Comparison of ENCODE assay signal across 9 cellular contexts in genomic region chr6:33696538-33697518, GRCh38. TPM values are rescaled to one million over a fixed set of nuclear protein-coding genes. Genes with fewer than 3 reads are reported as not detected.
DNase-seq lines count a peak whose midpoint lies in the region; ATAC-seq and TF ChIP-seq lines count a peak whose summit lies in the region.
"Had no signal": no experiment of that assay in that cellular context is flagged by ENCODE, and none has a peak within 500 bp of the region (broad histone marks: within the 10 kb centered on the region; RNA-seq: fewer than 3 reads in every experiment).

No MANE protein-coding gene starts in this region.

- DNase-seq in activated CD8-positive, alpha-beta memory T cell treated with anti-CD3 and anti-CD28 coated beads, Interleukin-2, amount 10 ng/mL, durations not matched to agents 7 days and 5 days, result peak; percentile 67
- DNase-seq in activated CD8-positive, alpha-beta memory T cell treated with anti-CD3 and anti-CD28 coated beads, Interleukin-2, amount 50 U/mL, for 48 hours, result no peak
- DNase-seq in central memory CD8-positive, alpha-beta T cell (ENCODE audit: low spot score in 2 of 2), result no peak
- DNase-seq in memory B cell (ENCODE audit: low spot score in 2 of 2) (peak; percentile 44 to 59), NCI-H1048 (lab: John Stamatoyannopoulos, UW) (no peak), NCI-H524 treated with DMSO at 0.1 percent for 48 hours (lab: John Stamatoyannopoulos, UW) (no peak)
- no peak for DNase-seq in stimulated activated CD4-positive, alpha-beta T cell treated with anti-CD3 and anti-CD28 coated beads, Interleukin-2, amount 100 ng/mL, for 48 hours
- DNase-seq: DND-41 had no signal

- peak overlapping the region; percentile 39; the same call in 1 of the 2 replicates for H3K4me2 ChIP-seq in OCI-LY1 (ENCODE audit: low read length)

- peaks cover 73% of the 10 kb centered on the region for H3K4me1 Mint-ChIP-seq in activated CD8-positive, alpha-beta memory T cell treated with anti-CD3 and anti-CD28 coated beads, Interleukin-2, amount 10 ng/mL, durations not matched to agents 7 days and 5 days
- H3K4me1 Mint-ChIP-seq in central memory CD8-positive, alpha-beta T cell, result peaks cover 12% of the 10 kb centered on the region
- H3K4me1 Mint-ChIP-seq in memory B cell, result peaks cover 46% of the 10 kb centered on the region

- H3K27ac ChIP-seq in OCI-LY1 (ENCODE audit: low read depth, low read length, poor library complexity, severe bottlenecking), result peak overlapping the region; percentile 80

- H3K9me2 ChIP-seq in OCI-LY1 (ENCODE audit: low read depth, low read length), result no peaks in the 10 kb centered on the region

- no peaks in the 10 kb centered on the region for H3K27me3 ChIP-seq in OCI-LY1 (ENCODE audit: insufficient read depth, low read length)

- H3K79me2 ChIP-seq in OCI-LY1 (ENCODE audit: insufficient read depth, low read length), result no peaks in the 10 kb centered on the region

- no peaks in the 10 kb centered on the region for H4K20me1 ChIP-seq in OCI-LY1 (ENCODE audit: insufficient read depth, low read length)

- H3K4me3 ChIP-seq in OCI-LY1 (ENCODE audit: low read depth, low read length, poor library complexity, severe bottlenecking), result no peak overlapping the region

- peak; percentile 20 for ATAC-seq in activated CD8-positive, alpha-beta memory T cell treated with anti-CD3 and anti-CD28 coated beads, Interleukin-2, amount 10 ng/mL, durations not matched to agents 7 days and 5 days
- ATAC-seq in central memory CD8-positive, alpha-beta T cell (replicated peaks; ENCODE audit: extremely low read depth, poor library complexity, severe bottlenecking), result peak; percentile 16
- peak; percentile 62 for ATAC-seq in memory B cell (ENCODE audit: low read depth)

- H3K9me3 Mint-ChIP-seq in activated CD8-positive, alpha-beta memory T cell treated with anti-CD3 and anti-CD28 coated beads, Interleukin-2, amount 10 ng/mL, durations not matched to agents 7 days and 5 days (ENCODE audit: low read depth), result no peaks in the 10 kb centered on the region
- H3K9me3 Mint-ChIP-seq in central memory CD8-positive, alpha-beta T cell, result no peaks in the 10 kb centered on the region
- H3K9me3 Mint-ChIP-seq in memory B cell, result no peaks in the 10 kb centered on the region

- peaks cover 3% of the 10 kb centered on the region; the same call in 1 of the 2 replicates for H3F3A ChIP-seq in OCI-LY1 (ENCODE audit: insufficient read depth, low read length)

- H3K9ac ChIP-seq in OCI-LY1 (ENCODE audit: low read length), result peak overlapping the region; percentile 29; the same call in 1 of the 2 replicates

- H3K27ac Mint-ChIP-seq in activated CD8-positive, alpha-beta memory T cell treated with anti-CD3 and anti-CD28 coated beads, Interleukin-2, amount 10 ng/mL, durations not matched to agents 7 days and 5 days, result peak overlapping the region; percentile 84
- H3K27ac Mint-ChIP-seq in central memory CD8-positive, alpha-beta T cell (ENCODE audit: low read depth), result peak overlapping the region; percentile 59
- peak overlapping the region; percentile 89 for H3K27ac Mint-ChIP-seq in memory B cell

- H3K4me3 Mint-ChIP-seq in activated CD8-positive, alpha-beta memory T cell treated with anti-CD3 and anti-CD28 coated beads, Interleukin-2, amount 10 ng/mL, durations not matched to agents 7 days and 5 days, result no peak overlapping the region
- peak overlapping the region; percentile 9 for H3K4me3 Mint-ChIP-seq in central memory CD8-positive, alpha-beta T cell
- peak overlapping the region; percentile 66 for H3K4me3 Mint-ChIP-seq in memory B cell

- H3K27me3 Mint-ChIP-seq in activated CD8-positive, alpha-beta memory T cell treated with anti-CD3 and anti-CD28 coated beads, Interleukin-2, amount 10 ng/mL, durations not matched to agents 7 days and 5 days, result no peaks in the 10 kb centered on the region
- H3K27me3 Mint-ChIP-seq in central memory CD8-positive, alpha-beta T cell, result no peaks in the 10 kb centered on the region
- no peaks in the 10 kb centered on the region for H3K27me3 Mint-ChIP-seq in memory B cell

- no peak overlapping the region for H2AFZ ChIP-seq in OCI-LY1 (ENCODE audit: low read length)

- peaks cover 31% of the 10 kb centered on the region for H3K36me3 Mint-ChIP-seq in activated CD8-positive, alpha-beta memory T cell treated with anti-CD3 and anti-CD28 coated beads, Interleukin-2, amount 10 ng/mL, durations not matched to agents 7 days and 5 days
- peaks cover 16% of the 10 kb centered on the region for H3K36me3 Mint-ChIP-seq in central memory CD8-positive, alpha-beta T cell (ENCODE audit: insufficient read depth)
- peaks cover 6% of the 10 kb centered on the region for H3K36me3 Mint-ChIP-seq in memory B cell

- no peaks in the 10 kb centered on the region for H3K9me3 ChIP-seq in OCI-LY1 (ENCODE audit: low read length)

- no peak for TF ChIP-seq CTCF in OCI-LY1 (IDR thresholded peaks at IDR 0.05; ENCODE audit: low read length)

- H3K4me1 ChIP-seq in OCI-LY1 (ENCODE audit: insufficient read depth, low read length, severe bottlenecking), result peaks cover 63% of the 10 kb centered on the region

- CTCF ChIA-PET in activated CD8-positive, alpha-beta memory T cell treated with anti-CD3 and anti-CD28 coated beads, Interleukin-2, amount 10 ng/mL, durations not matched to agents 7 days and 5 days (lab: Charles Lee), result interaction anchor here (0.8 to 2.9 kb wide), 7 partner anchors 12 to 306 kb away, joined by 3 to 13 read pairs (median 3); partner anchors contain the start of gene UQCC2

- H3K36me3 ChIP-seq in OCI-LY1 (ENCODE audit: insufficient read depth, low read length), result peaks cover 93% of the 10 kb centered on the region

RNA-seq across cellular contexts. Expression of gene UQCC2, which starts 14.7 kb away (rescaled TPM):
- 100 to 1,000 TPM in 1 of 2 experiments, 10 to 100 TPM in 1; 94.8 to 108 TPM for total RNA-seq in activated CD8-positive, alpha-beta memory T cell treated with anti-CD3 and anti-CD28 coated beads, Interleukin-2, amount 10 ng/mL, durations not matched to agents 7 days and 5 days

RNA-seq across cellular contexts. Expression of gene IP6K3, which starts 49.9 kb away (rescaled TPM):
- total RNA-seq in activated CD8-positive, alpha-beta memory T cell treated with anti-CD3 and anti-CD28 coated beads, Interleukin-2, amount 10 ng/mL, durations not matched to agents 7 days and 5 days, result not detected

Comparison
In these comparisons a context has a peak if more than half of its experiments do, and no peak if none do; other contexts are left out.
1. DNase-seq: peak in activated CD8-positive, alpha-beta memory T cell treated with anti-CD3 and anti-CD28 coated beads, Interleukin-2, amount 10 ng/mL, durations not matched to agents 7 days and 5 days (single experiment) and memory B cell (2 of 2); none in activated CD8-positive, alpha-beta memory T cell treated with anti-CD3 and anti-CD28 coated beads, Interleukin-2, amount 50 U/mL, for 48 hours (single experiment), central memory CD8-positive, alpha-beta T cell (0 of 2), NCI-H1048 (single experiment), stimulated activated CD4-positive, alpha-beta T cell treated with anti-CD3 and anti-CD28 coated beads, Interleukin-2, amount 100 ng/mL, for 48 hours (0 of 2) and NCI-H524 treated with DMSO at 0.1 percent for 48 hours (single experiment).
2. Peak in every context shown above with its lines, with median percentiles within 50 percentile points of each other: ATAC-seq and H3K27ac Mint-ChIP-seq.